Comparison of ENCODE assay signal across 23 cellular contexts in genomic region chr13:80523134-80523533, GRCh38.
"Had no signal": no experiment of that assay in that cellular context is flagged by ENCODE, and none has a peak within 500 bp of the region (broad histone marks: within the 10 kb centered on the region; RNA-seq: fewer than 3 reads in every experiment).

No MANE protein-coding gene starts in this region.

- H3K27ac ChIP-seq: HL-60, RWPE1 had no signal

- H3K9ac ChIP-seq: SK-N-SH had no signal

- H3K4me2 ChIP-seq: SK-N-SH had no signal

- DNase-seq: KBM-7, MV-4-11, NCI-H1048, NCI-H1105, NCI-H1417, NCI-H1436 treated with DMSO at 0.1 percent for 48 hours, NCI-H1694, NCI-H187 treated with DMSO at 0.1 percent for 48 hours, NCI-H2029 treated with DMSO at 0.1 percent for 48 hours, NCI-H2171, NCI-H226, NCI-H446, NCI-H510A, NCI-H524 treated with DMSO at 0.1 percent for 48 hours, NCI-H69, NCI-H774, PC-3, SHP77, SK-N-SH, SW 1271 had no signal

- ATAC-seq: Panc1, PC-3 had no signal

- H3K9me3 ChIP-seq: SK-N-SH had no signal

- H3K9me2 ChIP-seq: SK-N-SH had no signal
